ENCODE assay signal across 1 cellular context in genomic region chr4:168769416-168769815, GRCh38.
TF ChIP-seq lines count a peak whose summit lies in the region.

No MANE protein-coding gene starts in this region.

TF ChIP-seq in HepG2, 621 proteins besides CTCF, POLR2A, EP300 and RAD21:
- no peak for TF ChIP-seq HOMEZ (CRISPR knock-in tag; IDR thresholded peaks at IDR 0.05; ENCODE audit: low read depth)
- no peak for TF ChIP-seq ATF3 (CRISPR knock-in tag; IDR thresholded peaks at IDR 0.05)
- no peak for TF ChIP-seq TEAD2 (CRISPR knock-in tag; IDR thresholded peaks at IDR 0.05)
- no peak for TF ChIP-seq HNRNPK (IDR thresholded peaks at IDR 0.05; ENCODE audit: low read depth, low read length, poor library complexity, severe bottlenecking)
- TF ChIP-seq HMG20A (CRISPR knock-in tag; IDR thresholded peaks at IDR 0.05; ENCODE audit: borderline replicate concordance), result no peak
- TF ChIP-seq KDM1A (CRISPR knock-in tag; IDR thresholded peaks at IDR 0.05), result no peak
- TF ChIP-seq TEF (CRISPR knock-in tag; IDR thresholded peaks at IDR 0.05), result no peak
- TF ChIP-seq ZBTB37 (CRISPR knock-in tag; IDR thresholded peaks at IDR 0.05), result no peak
- no peak for TF ChIP-seq ZNF770 (CRISPR knock-in tag; IDR thresholded peaks at IDR 0.05)
- TF ChIP-seq ZNF501 (CRISPR knock-in tag; IDR thresholded peaks at IDR 0.05), result no peak
- no peak for TF ChIP-seq ZBTB38 (CRISPR knock-in tag; IDR thresholded peaks at IDR 0.05)
- TF ChIP-seq ZNF260 (CRISPR knock-in tag; IDR thresholded peaks at IDR 0.05; ENCODE audit: borderline replicate concordance, low read depth), result no peak
- no peak for TF ChIP-seq ZBTB33 (CRISPR knock-in tag; IDR thresholded peaks at IDR 0.05)
- TF ChIP-seq ELF3 (CRISPR knock-in tag; IDR thresholded peaks at IDR 0.05), result no peak
- TF ChIP-seq HDAC2 (CRISPR knock-in tag; IDR thresholded peaks at IDR 0.05), result no peak
- TF ChIP-seq HNF1A (IDR thresholded peaks at IDR 0.05; ENCODE audit: low read depth), result no peak
- no peak for TF ChIP-seq HNF1A (CRISPR knock-in tag; IDR thresholded peaks at IDR 0.05; ENCODE audit: borderline replicate concordance)
- no peak for TF ChIP-seq HDAC6 (IDR thresholded peaks at IDR 0.05; ENCODE audit: low read depth, low read length)
- TF ChIP-seq NAIF1 (CRISPR knock-in tag; IDR thresholded peaks at IDR 0.05; ENCODE audit: borderline replicate concordance), result no peak
- no peak for TF ChIP-seq ZNF563 (CRISPR knock-in tag; IDR thresholded peaks at IDR 0.05)
TF ChIP-seq in HepG2: peak in this region for 0.
